Comparison of ENCODE assay signal across 20 cellular contexts in genomic region chr4:17718471-17718870, GRCh38.
"Had no signal": no experiment of that assay in that cellular context is flagged by ENCODE, and none has a peak within 500 bp of the region (broad histone marks: within the 10 kb centered on the region; RNA-seq: fewer than 3 reads in every experiment).

No MANE protein-coding gene starts in this region.

- DNase-seq: effector CD4-positive, alpha-beta T cell; endodermal cell; heart right ventricle; hypothalamus; left ventricle myocardium inferior; lower lobe of right lung; mesendoderm; naive B cell; occipital lobe; psoas muscle; retina; right lobe of liver; stimulated activated CD4-positive, alpha-beta T cell treated with anti-CD3 and anti-CD28 coated beads, Interleukin-2, amount 100 ng/mL, for 24 hours; stimulated activated naive CD4-positive, alpha-beta T cell had no signal

- H3K9me3 ChIP-seq: heart right ventricle, left ventricle myocardium inferior, lower lobe of right lung, psoas muscle, right lobe of liver had no signal

- H3K79me2 ChIP-seq: parathyroid adenoma had no signal

- H3K27ac ChIP-seq: heart right ventricle, left ventricle myocardium inferior, lower lobe of right lung, parathyroid adenoma, psoas muscle, right lobe of liver had no signal

- H3K27me3 ChIP-seq: heart right ventricle, right lobe of liver had no signal

- H3K9ac ChIP-seq: parathyroid adenoma had no signal

- H2AFZ ChIP-seq: parathyroid adenoma had no signal

- H3K4me1 ChIP-seq: left ventricle myocardium inferior, lower lobe of right lung, parathyroid adenoma, psoas muscle, right lobe of liver had no signal

- H3K4me3 ChIP-seq: heart right ventricle, left ventricle myocardium inferior, lower lobe of right lung, psoas muscle, right lobe of liver had no signal

- H3K36me3 ChIP-seq: heart right ventricle, left ventricle myocardium inferior, lower lobe of right lung, right lobe of liver had no signal

- FAIRE-seq: colon, endothelial cell of umbilical vein, frontal cortex, keratinocyte, urothelium cell line had no signal

- ATAC-seq: heart right ventricle, lower lobe of right lung, psoas muscle, right lobe of liver had no signal
